Comparison of ENCODE assay signal across 8 cellular contexts in the genomic region with DNA sequence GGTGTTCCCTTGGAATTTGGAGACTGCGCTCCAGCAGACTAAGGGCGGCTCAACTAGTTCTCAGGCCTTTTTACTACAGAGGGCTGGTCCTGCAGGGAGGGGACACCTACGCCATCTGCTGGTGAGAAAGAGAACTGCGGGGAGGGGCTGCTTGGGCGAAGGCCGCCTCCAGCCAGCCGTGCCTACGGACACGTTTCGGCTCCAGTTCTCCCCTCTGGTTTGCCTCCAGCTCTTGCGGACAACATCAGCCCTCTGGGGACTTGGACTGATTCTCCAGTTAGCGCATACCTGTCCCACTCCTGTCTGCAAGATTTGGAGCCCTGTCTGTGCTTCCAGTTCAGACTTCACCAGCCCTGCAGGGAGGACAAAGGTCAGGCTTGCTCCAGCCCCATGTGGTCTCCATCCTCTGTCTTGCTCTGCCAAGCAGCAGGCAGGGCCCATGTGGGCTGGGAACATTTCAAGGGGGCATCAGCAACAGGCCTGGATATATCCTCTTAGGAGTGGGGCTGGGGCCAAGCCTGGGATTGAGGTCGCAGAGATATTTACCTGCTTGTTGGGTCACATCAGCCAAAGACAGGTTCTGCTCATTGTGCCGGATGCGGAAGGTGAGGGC.
DNase-seq lines count a peak whose midpoint lies in the region; ATAC-seq, FAIRE-seq and TF ChIP-seq lines count a peak whose summit lies in the region.

No MANE protein-coding gene starts in this region.

- TF ChIP-seq CTCF in AG09309 (IDR thresholded peaks at IDR 0.05; ENCODE audit: control insufficient read depth, insufficient read depth, low read depth, low read length, missing control alignments), result peak; percentile 99

- FAIRE-seq in endometrium (lab: Jason Lieb, UNC), result peak; percentile 59

- H3K4me3 ChIP-seq in AG09309 (ENCODE audit: control insufficient read depth, low read depth, low read length), result no peak overlapping the region

- no peak for DNase-seq in AG09309 (ENCODE audit: low read depth)
- peak; percentile 66 for DNase-seq in NOMO-1 treated with dmso at 0.1 percent for 144 hours (lab: John Stamatoyannopoulos, UW; ENCODE audit: unreplicated experiment)
- DNase-seq in activated CD8-positive, alpha-beta memory T cell treated with anti-CD3 and anti-CD28 coated beads for 24 hours, result peak; percentile 98
- peak; percentile 77 for DNase-seq in middle frontal gyrus (ENCODE audit: extremely low spot score, low spot score)
- DNase-seq in stimulated activated CD8-positive, alpha-beta memory T cell treated with anti-CD3 and anti-CD28 coated beads, Interleukin-4, amount 100 ng/mL, for 4 hours (ENCODE audit: low read depth in 2 of 2, low spot score in 1 of 2), result peak; percentile 73 to 88

- ATAC-seq in GM18870 (IDR thresholded peaks at IDR 0.05; ENCODE audit: unreplicated experiment) (peak; percentile 54), HG03565 (IDR thresholded peaks at IDR 0.05; ENCODE audit: unreplicated experiment) (peak; percentile 29)
